ENCODE assay signal across 17 cellular contexts in the genomic region with DNA sequence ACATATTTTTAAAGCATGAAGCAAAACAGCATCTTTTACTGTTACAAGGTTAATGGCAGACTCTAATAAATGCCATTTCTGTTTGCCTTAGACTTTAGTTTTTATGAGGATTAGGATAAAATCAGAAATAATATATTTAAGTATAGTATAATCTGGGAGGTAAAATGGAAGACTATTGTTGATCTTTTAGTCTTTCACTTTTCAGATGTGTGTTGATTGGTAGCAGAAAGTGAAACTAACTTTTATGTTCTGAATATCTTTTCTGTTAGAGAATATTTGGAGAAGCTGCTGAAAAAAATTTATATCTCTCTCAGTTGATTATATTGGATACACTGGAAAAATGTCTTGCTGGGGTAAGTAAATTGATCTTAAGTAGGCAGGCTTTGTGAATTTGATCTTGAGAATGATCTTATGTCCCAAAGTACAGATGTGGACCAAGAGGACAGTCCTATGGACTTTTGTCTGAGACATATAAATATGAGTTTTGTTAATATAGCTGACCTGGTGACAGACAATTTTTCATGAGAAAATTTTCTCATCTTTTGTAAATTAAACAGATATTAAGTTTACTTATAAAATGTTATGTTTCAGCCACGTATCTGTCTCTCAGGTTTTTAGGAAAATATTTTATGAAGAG.
DNase-seq lines count a peak whose midpoint lies in the region; ATAC-seq, FAIRE-seq and TF ChIP-seq lines count a peak whose summit lies in the region.
"Had no signal": no experiment of that assay in that cellular context is flagged by ENCODE, and none has a peak within 500 bp of the region (broad histone marks: within the 10 kb centered on the region; RNA-seq: fewer than 3 reads in every experiment).

No MANE protein-coding gene starts in this region.

- H3K9me3 ChIP-seq in CD4-positive, alpha-beta memory T cell (ENCODE audit: control insufficient read depth in 1 of 2, low read length in 2 of 2): no peaks in the 10 kb centered on the region
- H3K9me3 ChIP-seq in HEK293 (ENCODE audit: control insufficient read depth, insufficient read depth, low read depth, low read length) (no peaks in the 10 kb centered on the region), HepG2 (ENCODE audit: low read length) (no peaks in the 10 kb centered on the region)

- H3K27me3 Mint-ChIP-seq in CD4-positive, alpha-beta memory T cell: no peaks in the 10 kb centered on the region
- H3K27me3 Mint-ChIP-seq in activated naive CD8-positive, alpha-beta T cell treated with anti-CD3 and anti-CD28 coated beads for 36 hours: no peaks in the 10 kb centered on the region
- no peaks in the 10 kb centered on the region for H3K27me3 Mint-ChIP-seq in mesothelial cell of epicardium (ENCODE audit: low read depth)
- H3K27me3 Mint-ChIP-seq: activated B cell treated with CpG ODN at 0.5 μM for 24 hours had no signal

- no peaks in the 10 kb centered on the region for H3K36me3 ChIP-seq in CD4-positive, alpha-beta memory T cell (ENCODE audit: insufficient read depth, low read length)
- H3K36me3 ChIP-seq in HEK293 (ENCODE audit: control insufficient read depth in 2 of 2, insufficient read depth in 1 of 2, low read length in 2 of 2) (peaks cover 36 to 53% of the 10 kb centered on the region in 2 experiments), HepG2 (replicated peaks in 1 of 2; ENCODE audit: control insufficient read depth in 1 of 2, insufficient read depth in 2 of 2, low read length in 2 of 2) (peaks cover 0 to 34% of the 10 kb centered on the region in 2 experiments; a peak in 3 of 5 replicates)

- H3K4me1 ChIP-seq in CD4-positive, alpha-beta memory T cell (ENCODE audit: insufficient read depth, low read length): peaks cover 14% of the 10 kb centered on the region
- H3K4me1 ChIP-seq in HEK293 (ENCODE audit: control insufficient read depth, insufficient read depth, low read length) (peaks cover 6% of the 10 kb centered on the region; the same call in 1 of the 2 replicates), HepG2 (ENCODE audit: insufficient read depth, low read length) (0 out of 2 replicates have a peak, but pooled peaks cover 7% of the 10 kb centered on the region)

- H3K36me3 Mint-ChIP-seq in CD4-positive, alpha-beta memory T cell: peaks cover 9 to 12% of the 10 kb centered on the region in 2 donors
- peaks cover 20% of the 10 kb centered on the region for H3K36me3 Mint-ChIP-seq in activated naive CD8-positive, alpha-beta T cell treated with anti-CD3 and anti-CD28 coated beads for 36 hours
- H3K36me3 Mint-ChIP-seq in mesothelial cell of epicardium: peaks cover 15% of the 10 kb centered on the region

- peak overlapping the region in 1 of 2 donors; percentile 36 for H3K4me3 ChIP-seq in CD4-positive, alpha-beta memory T cell (ENCODE audit: low read length in 2 of 2)
- H3K4me3 ChIP-seq in HEK293 (ENCODE audit: low read depth, low read length) (no peak overlapping the region), HepG2 (replicated peaks in 1 of 3; ENCODE audit: insufficient read depth in 1 of 3, low read depth in 2 of 3, low read length in 3 of 3) (no peak overlapping the region)
- H3K4me3 ChIP-seq: lung, skin epidermis had no signal

- peak overlapping the region; percentile 75 to 91 (median 82) for H3K4me3 Mint-ChIP-seq in CD4-positive, alpha-beta memory T cell
- peak overlapping the region; percentile 76 for H3K4me3 Mint-ChIP-seq in activated naive CD8-positive, alpha-beta T cell treated with anti-CD3 and anti-CD28 coated beads for 36 hours
- no peak overlapping the region for H3K4me3 Mint-ChIP-seq in mesothelial cell of epicardium
- H3K4me3 Mint-ChIP-seq: activated B cell treated with CpG ODN at 0.5 μM for 24 hours, HFFc6 had no signal

- peaks cover 6 to 18% (median 10%) of the 10 kb centered on the region in 4 donors for H3K4me1 Mint-ChIP-seq in CD4-positive, alpha-beta memory T cell
- peaks cover 7% of the 10 kb centered on the region for H3K4me1 Mint-ChIP-seq in activated naive CD8-positive, alpha-beta T cell treated with anti-CD3 and anti-CD28 coated beads for 36 hours
- H3K4me1 Mint-ChIP-seq in mesothelial cell of epicardium: peaks cover 33% of the 10 kb centered on the region

- TF ChIP-seq EP300 in HepG2 (IDR thresholded peaks at IDR 0.05; ENCODE audit: low read depth in 2 of 2, low read length in 2 of 2): no peak
- TF ChIP-seq EP300 in HepG2 (CRISPR knock-in tag; IDR thresholded peaks at IDR 0.05; ENCODE audit: borderline replicate concordance): no peak

- peak overlapping the region; percentile 60 to 91 (median 86) for H3K27ac Mint-ChIP-seq in CD4-positive, alpha-beta memory T cell
- H3K27ac Mint-ChIP-seq in activated naive CD8-positive, alpha-beta T cell treated with anti-CD3 and anti-CD28 coated beads for 36 hours: peak overlapping the region; percentile 71
- peak overlapping the region; percentile 83 for H3K27ac Mint-ChIP-seq in mesothelial cell of epicardium
- H3K27ac Mint-ChIP-seq: activated B cell treated with CpG ODN at 0.5 μM for 24 hours, HFFc6 had no signal

- no peaks in the 10 kb centered on the region for H3K27me3 ChIP-seq in CD4-positive, alpha-beta memory T cell (ENCODE audit: insufficient read depth, low read length)
- no peaks in the 10 kb centered on the region for H3K27me3 ChIP-seq in HepG2 (ENCODE audit: control insufficient read depth in 1 of 2, insufficient read depth in 2 of 2, low read length in 2 of 2)

- CTCF ChIA-PET in CD4-positive, alpha-beta memory T cell (lab: Charles Lee; ENCODE audit: partially characterized antibody): no interaction called here
- CTCF ChIA-PET in HEK293 (lab: Yijun Ruan, JAX): interaction anchor here (0.6 kb wide), 1 partner anchor 175 kb away, joined by 4 read pairs; no protein-coding TSS in a partner anchor
- CTCF ChIA-PET in HepG2 (lab: Yijun Ruan, JAX; ENCODE audit: low intra/inter-chr PET ratio, low total read pairs): no interaction called here

- intact Hi-C loops in CD4-positive, alpha-beta memory T cell (cut with micrococcal nuclease): no loop called here
- intact Hi-C loops in HepG2 (cut with micrococcal nuclease; ENCODE audit: unreplicated experiment): no loop called here

- no peaks in the 10 kb centered on the region for H3K79me2 ChIP-seq in HepG2 (ENCODE audit: insufficient read depth, low read length)

- TF ChIP-seq CTCF in HEK293 (tag by site-specific recombination; IDR thresholded peaks at IDR 0.05) (no peak), mesothelial cell of epicardium (IDR thresholded peaks at IDR 0.05; ENCODE audit: unreplicated experiment) (no peak), HepG2 (CRISPR knock-in tag; IDR thresholded peaks at IDR 0.05) (no peak)

- no peaks in the 10 kb centered on the region for H3K9me3 Mint-ChIP-seq in CD4-positive, alpha-beta memory T cell
- H3K9me3 Mint-ChIP-seq in activated naive CD8-positive, alpha-beta T cell treated with anti-CD3 and anti-CD28 coated beads for 36 hours: no peaks in the 10 kb centered on the region
- no peaks in the 10 kb centered on the region for H3K9me3 Mint-ChIP-seq in mesothelial cell of epicardium
- H3K9me3 Mint-ChIP-seq: activated B cell treated with CpG ODN at 0.5 μM for 24 hours, HFFc6 had no signal

- H3K27ac ChIP-seq in CD4-positive, alpha-beta memory T cell (ENCODE audit: low read depth, low read length): no peak overlapping the region
- no peak overlapping the region for H3K27ac ChIP-seq in HEK293 (ENCODE audit: extremely low read depth, low read depth, low read length)
- H3K27ac ChIP-seq in HepG2 (ENCODE audit: extremely low read length, insufficient read depth, low read length): no peak overlapping the region

- TF ChIP-seq RAD21 in HepG2 (CRISPR knock-in tag; IDR thresholded peaks at IDR 0.05): no peak

- H4K20me1 ChIP-seq in HepG2 (ENCODE audit: insufficient read depth, low read length): no peaks in the 10 kb centered on the region

- DNase-seq in CD4-positive, alpha-beta memory T cell: peak in 4 of 5 donors; percentile 11 to 22 (median 16)
- no peak for DNase-seq in activated naive CD8-positive, alpha-beta T cell treated with anti-CD3 and anti-CD28 coated beads for 36 hours
- DNase-seq in mesothelial cell of epicardium (ENCODE audit: low spot score in 2 of 2, unreplicated experiment in 2 of 2) (no peak), HepG2 (ENCODE audit: low spot score) (no peak), NCI-H1092 treated with DMSO at 0.1 percent for 48 hours (lab: John Stamatoyannopoulos, UW) (no peak)
- DNase-seq: activated B cell treated with CpG ODN at 0.5 μM for 24 hours; activated effector memory CD4-positive, alpha-beta T cell treated with anti-CD3 and anti-CD28 coated beads, Interleukin-2, amount 50 U/mL, for 16 hours; caudate nucleus; erythroblast; GF-D8; HFFc6; SW 1271 had no signal

- no peak overlapping the region for H3K4me2 ChIP-seq in HepG2 (ENCODE audit: low read depth, low read length)

- 98% methylated on average over 1 of the region's 1 CpG for WGBS in HepG2 (ENCODE audit: low lambda C conversion rate)

- POLR2A ChIA-PET in CD4-positive, alpha-beta memory T cell (lab: Charles Lee; ENCODE audit: partially characterized antibody): no interaction called here
- POLR2A ChIA-PET in HEK293 (lab: Yijun Ruan, JAX) (no interaction called here), HepG2 (lab: Yijun Ruan, JAX) (no interaction called here)

- no peak overlapping the region for H2AFZ ChIP-seq in HepG2 (ENCODE audit: low read length)

- no TSS peak for BruUV-seq in HepG2 (replicated peaks; lab: Mats Ljungman, UMichigan)

- no peak for FAIRE-seq in HepG2 (lab: Jason Lieb, UNC)

- TF ChIP-seq POLR2A in HepG2 (IDR thresholded peaks at IDR 0.05; ENCODE audit: insufficient read depth in 1 of 2, low read depth in 2 of 2, low read length in 2 of 2): no peak

- ATAC-seq in GM18868 (IDR thresholded peaks at IDR 0.05; ENCODE audit: unreplicated experiment) (no peak), HepG2 (no peak), GM21619 (IDR thresholded peaks at IDR 0.05; ENCODE audit: unreplicated experiment) (no peak)

- H3K9ac ChIP-seq in HepG2 (ENCODE audit: insufficient read depth, low read depth, low read length): no peak overlapping the region

- in situ Hi-C loops in HepG2 (cut with HindIII; ENCODE audit: extremely low pct_ligation_motif_present, low pct_unique_long_range_greater_than_20kb): no loop called here

TF ChIP-seq in HepG2, 621 proteins besides CTCF, POLR2A, EP300 and RAD21 (continues in another document):
- TF ChIP-seq KAT7 (CRISPR knock-in tag; IDR thresholded peaks at IDR 0.05; ENCODE audit: borderline replicate concordance) (no peak), ZNF335 (CRISPR knock-in tag; IDR thresholded peaks at IDR 0.05) (no peak), ZNF562 (CRISPR knock-in tag; IDR thresholded peaks at IDR 0.05; ENCODE audit: borderline replicate concordance) (no peak), SIN3B (IDR thresholded peaks at IDR 0.05; ENCODE audit: low read length) (no peak), ZFP1 (CRISPR knock-in tag; IDR thresholded peaks at IDR 0.05) (no peak)
- TF ChIP-seq, protein P1, sequence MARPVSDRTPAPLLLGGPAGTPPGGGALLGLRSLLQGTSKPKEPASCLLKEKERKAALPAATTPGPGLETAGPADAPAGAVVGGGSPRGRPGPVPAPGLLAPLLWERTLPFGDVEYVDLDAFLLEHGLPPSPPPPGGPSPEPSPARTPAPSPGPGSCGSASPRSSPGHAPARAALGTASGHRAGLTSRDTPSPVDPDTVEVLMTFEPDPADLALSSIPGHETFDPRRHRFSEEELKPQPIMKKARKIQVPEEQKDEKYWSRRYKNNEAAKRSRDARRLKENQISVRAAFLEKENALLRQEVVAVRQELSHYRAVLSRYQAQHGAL (CRISPR knock-in tag; IDR thresholded peaks at IDR 0.05; ENCODE audit: not compliant biosample characterization): no peak

Comparison
In these comparisons a context has a peak if more than half of its experiments do, and no peak if none do; other contexts are left out.
1. DNase-seq: peak in CD4-positive, alpha-beta memory T cell (4 of 5); none in activated naive CD8-positive, alpha-beta T cell treated with anti-CD3 and anti-CD28 coated beads for 36 hours (single experiment), mesothelial cell of epicardium (0 of 2), HepG2 (single experiment) and NCI-H1092 treated with DMSO at 0.1 percent for 48 hours (single experiment).
2. Peak in every context shown above with its lines, with median percentiles within 50 percentile points of each other: H3K27ac Mint-ChIP-seq.